In the genomic region with DNA sequence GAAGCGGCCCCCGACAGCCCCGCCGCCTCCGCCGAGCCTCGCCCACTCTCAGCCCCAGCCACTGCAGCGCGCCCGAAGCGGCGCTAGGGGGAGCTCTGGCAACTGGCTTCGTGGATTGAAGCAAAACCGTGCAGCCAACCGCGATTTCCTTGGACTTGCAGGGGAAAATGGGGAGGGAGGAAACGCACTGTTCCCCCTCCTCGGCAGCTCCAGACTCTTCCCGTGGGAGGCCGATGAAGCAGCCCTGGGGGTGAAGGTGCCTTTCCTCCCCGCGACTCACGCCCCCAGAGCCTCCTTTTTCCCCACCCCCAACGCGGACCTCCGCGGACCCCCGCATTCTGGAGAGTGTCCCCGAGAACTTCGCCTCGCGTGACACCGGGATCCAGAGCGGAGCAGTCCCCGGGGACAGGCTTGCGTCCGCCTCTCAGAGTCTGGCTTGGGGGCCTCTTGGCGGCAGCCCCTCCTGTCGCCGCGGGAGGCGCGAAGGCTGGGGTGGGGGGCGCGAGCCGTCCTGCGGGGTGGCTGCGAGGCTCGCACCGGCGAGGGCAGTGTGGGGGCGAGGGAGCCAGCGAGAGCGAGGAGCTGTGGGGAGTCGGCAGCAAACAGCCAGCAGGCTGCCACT, we compare ENCODE assay signal across 8 cellular contexts. TPM values are rescaled to one million over a fixed set of nuclear protein-coding genes. Genes with fewer than 3 reads are reported as not detected.
DNase-seq lines count a peak whose midpoint lies in the region; ATAC-seq, FAIRE-seq and TF ChIP-seq lines count a peak whose summit lies in the region.

No MANE protein-coding gene starts in this region.

- peak overlapping the region; percentile 66 for H3K27ac ChIP-seq in keratinocyte (ENCODE audit: control insufficient read depth, insufficient read depth, low read length)

- H3K79me2 ChIP-seq in keratinocyte (ENCODE audit: control insufficient read depth, insufficient read depth, low read length), result peaks cover 16% of the 10 kb centered on the region

- H3K27me3 ChIP-seq in keratinocyte (ENCODE audit: control insufficient read depth, extremely low read depth, insufficient read depth, low read length), result no peaks in the 10 kb centered on the region

- dilution Hi-C loops in keratinocyte (cut with MboI; ENCODE audit: extremely low pct_ligation_motif_present, low sequenced_read_pairs), result loop anchor here (25.0 kb wide), 1 partner anchor 438 kb away; the partner anchor contains the start of gene C9orf50

- peaks cover 21% of the 10 kb centered on the region for H3K4me1 ChIP-seq in keratinocyte (ENCODE audit: control insufficient read depth, extremely low read depth, insufficient read depth, low read length)

- peak overlapping the region; percentile 50 to 95 (median 69) for H3K4me3 ChIP-seq in keratinocyte (ENCODE audit: control insufficient read depth in 2 of 3, extremely low read depth in 1 of 3, insufficient read depth in 2 of 3, low read depth in 1 of 3, low read length in 3 of 3)

- no peaks in the 10 kb centered on the region for H3K36me3 ChIP-seq in keratinocyte (ENCODE audit: control insufficient read depth in 2 of 2, extremely low read depth in 1 of 2, insufficient read depth in 2 of 2, low read length in 2 of 2)

- H3K9me3 ChIP-seq in keratinocyte (ENCODE audit: control insufficient read depth, low read depth, low read length), result no peaks in the 10 kb centered on the region

- H4K20me1 ChIP-seq in keratinocyte (ENCODE audit: control insufficient read depth, extremely low read depth, insufficient read depth, low read length), result no peaks in the 10 kb centered on the region

- H3K9ac ChIP-seq in keratinocyte (ENCODE audit: control insufficient read depth, extremely low read depth, insufficient read depth, low read length), result peak overlapping the region; percentile 84

- TF ChIP-seq CTCF in keratinocyte (optimal IDR thresholded peaks at IDR 0.05 in 1 of 3, IDR thresholded peaks at IDR 0.05 in 1 of 3, conservative IDR thresholded peaks at IDR 0.05 in 1 of 3; ENCODE audit: extremely low read depth in 1 of 3, insufficient read depth in 2 of 3, low read length in 3 of 3), result peak; percentile 92 to 98 (median 94)

- DNase-seq in activated CD4-positive, CD25-positive, alpha-beta regulatory T cell (lab: John Stamatoyannopoulos, UW), result peak; percentile 62 to 79 (median 72)
- DNase-seq in NCI-H2227 (lab: John Stamatoyannopoulos, UW; ENCODE audit: unreplicated experiment), result peak; percentile 84
- DNase-seq in activated CD4-positive, CD25-positive, alpha-beta regulatory T cell treated with anti-CD3 and anti-CD28 coated beads, Interleukin-2, amount 50 U/mL, for 72 hours, result peak; percentile 85
- peak; percentile 63 for DNase-seq in central memory CD4-positive, alpha-beta T cell
- peak; percentile 49 for DNase-seq in keratinocyte (ENCODE audit: low read depth, low spot score)
- DNase-seq in stimulated activated CD4-positive, alpha-beta T cell treated with anti-CD3 and anti-CD28 coated beads, Interleukin-12 subunit alpha, Interleukin-12 subunit beta, amount 100 ng/mL, for 24 hours (ENCODE audit: low read depth in 2 of 2), result peak; percentile 65 to 80

- H2AFZ ChIP-seq in keratinocyte (ENCODE audit: control insufficient read depth, low read length), result peak overlapping the region; percentile 49

- peak; percentile 17 for FAIRE-seq in keratinocyte (lab: Jason Lieb, UNC)

- H3K9me1 ChIP-seq in keratinocyte (ENCODE audit: control insufficient read depth, extremely low read depth, insufficient read depth, low read length), result no peaks in the 10 kb centered on the region

- peak overlapping the region; percentile 96 for H3K4me2 ChIP-seq in keratinocyte (ENCODE audit: control insufficient read depth, extremely low read depth, insufficient read depth, low read depth, low read length)

- no peak for ATAC-seq in activated CD4-positive, CD25-positive, alpha-beta regulatory T cell treated with anti-CD3 and anti-CD28 coated beads, Interleukin-2, amount 50 U/mL, for 24 hours
- ATAC-seq in HG02970 (IDR thresholded peaks at IDR 0.05; ENCODE audit: low FRiP score, unreplicated experiment), result no peak

RNA-seq across cellular contexts. Expression of gene IER5L, which starts 3.8 kb away (rescaled TPM):
- 2.1 to 3.6 TPM (median 2.8 TPM) in 3 replicates for polyA plus RNA-seq in keratinocyte
- polyA plus RNA-seq in keratinocyte (2011; ENCODE audit: low read depth), result 4.1 TPM
- 0.75 and 2.7 TPM in 2 replicates for polyA plus RNA-seq in keratinocyte (2011; cell fraction: cytosol; rRNA removed)
- 2.1 and 4.5 TPM in 2 replicates for polyA plus RNA-seq in keratinocyte (2011; cell fraction: nucleus; rRNA removed)
- polyA plus RNA-seq in keratinocyte (2012; ENCODE audit: low replicate concordance), result 2.4 and 5.1 TPM in 2 replicates
- polyA minus RNA-seq in keratinocyte, result 1.3 to 1.4 TPM (median 1.3 TPM) in 3 replicates
- 18.4 TPM for polyA minus RNA-seq in keratinocyte (2011; cell fraction: cytosol; rRNA and poly(A)+ RNA removed)
- 4.3 and 7.5 TPM in 2 replicates for polyA minus RNA-seq in keratinocyte (2011; cell fraction: nucleus; rRNA and poly(A)+ RNA removed)
